In genomic region chr5:132907161-132907560, GRCh38 we compare ENCODE assay signal across 19 cellular contexts. TPM values are rescaled to one million over a fixed set of nuclear protein-coding genes. Genes with fewer than 3 reads are reported as not detected.
DNase-seq lines count a peak whose midpoint lies in the region; ATAC-seq, FAIRE-seq and TF ChIP-seq lines count a peak whose summit lies in the region.
"Had no signal": no experiment of that assay in that cellular context is flagged by ENCODE, and none has a peak within 500 bp of the region (broad histone marks: within the 10 kb centered on the region; RNA-seq: fewer than 3 reads in every experiment).

No MANE protein-coding gene starts in this region.

- dilution Hi-C loops in IMR-90 (cut with HindIII; ENCODE audit: low sequenced_read_pairs, unreplicated experiment), result no loop called here

- H3K4me3 Mint-ChIP-seq in GM23338, result no peak overlapping the region
- no peak overlapping the region for H3K4me3 Mint-ChIP-seq in activated naive CD8-positive, alpha-beta T cell treated with anti-CD3 and anti-CD28 coated beads, Interleukin-2, amount 50 U/mL, for 24 hours
- H3K4me3 Mint-ChIP-seq in neural progenitor cell, result no peak overlapping the region
- H3K4me3 Mint-ChIP-seq: CD14-positive monocyte, HFFc6 had no signal

- DNase-seq in GM23338 (ENCODE audit: low spot score) (no peak), IMR-90 (peak; percentile 37), bronchial epithelial cell (ENCODE audit: low read depth) (peak; percentile 28), mesendoderm (peak; percentile 13), dedifferentiated amniotic fluid mesenchymal stem cell (ENCODE audit: extremely low spot score) (no peak), islet precursor cell (no peak), neural progenitor cell (ENCODE audit: low spot score) (no peak)
- no peak for DNase-seq in activated naive CD8-positive, alpha-beta T cell treated with anti-CD3 and anti-CD28 coated beads, Interleukin-2, amount 50 U/mL, for 24 hours
- DNase-seq: ACHN; AML-193; HFFc6; Kasumi-1; NCI-H2029 treated with DMSO at 0.1 percent for 48 hours; NCI-H2171 treated with DMSO at 0.1 percent for 48 hours; NCI-H510A; NK-92 treated with Interleukin-12 subunit alpha and Interleukin-12 subunit beta, amount 100 ng/mL, for 24 hours; SHP77 treated with DMSO at 0.1 percent for 48 hours had no signal

- in situ Hi-C loops in IMR-90 (cut with MboI; ENCODE audit: low sequenced_read_pairs), result no loop called here

- no peak for TF ChIP-seq RAD21 in IMR-90 (IDR thresholded peaks at IDR 0.05; ENCODE audit: low read length)

- H4K20me1 ChIP-seq in GM23338 (replicated peaks; ENCODE audit: insufficient read depth) (0 out of 2 replicates have a peak, but pooled peaks cover 16% of the 10 kb centered on the region), IMR-90 (ENCODE audit: insufficient read depth, low read length) (peaks cover 54% of the 10 kb centered on the region), neural progenitor cell (ENCODE audit: low read depth) (peaks cover 59% of the 10 kb centered on the region)

- TF ChIP-seq CTCF in GM23338 (conservative IDR thresholded peaks at IDR 0.05; ENCODE audit: low read depth in 2 of 2) (no peak), IMR-90 (conservative IDR thresholded peaks at IDR 0.05; ENCODE audit: low read depth, low read length) (no peak), bronchial epithelial cell (IDR thresholded peaks at IDR 0.05; ENCODE audit: insufficient read depth, low read length, severe bottlenecking) (no peak), neural progenitor cell (IDR thresholded peaks at IDR 0.05) (no peak)

- H4K5ac ChIP-seq in IMR-90 (ENCODE audit: low read depth, low read length) (no peak overlapping the region), mesendoderm (ENCODE audit: low read length) (no peak overlapping the region)

- H2AFZ ChIP-seq in GM23338 (no peak overlapping the region), IMR-90 (replicated peaks; ENCODE audit: low read length, poor library complexity) (no peak overlapping the region), neural progenitor cell (replicated peaks) (no peak overlapping the region)

- peaks cover 2% of the 10 kb centered on the region; the same call in 1 of the 2 replicates for H3K9me1 ChIP-seq in IMR-90 (ENCODE audit: insufficient read depth, low read length)

- no peak for FAIRE-seq in bronchial epithelial cell (lab: Jason Lieb, UNC)

- no TSS peak for BruUV-seq in IMR-90 (replicated peaks; lab: Mats Ljungman, UMichigan)

- H3K4me1 ChIP-seq in GM23338 (ENCODE audit: insufficient read depth) (no peaks in the 10 kb centered on the region), IMR-90 (ENCODE audit: control insufficient read depth, insufficient read depth, low read length) (no peaks in the 10 kb centered on the region), mesendoderm (ENCODE audit: control insufficient read depth, low read depth, low read length) (no peaks in the 10 kb centered on the region), neural progenitor cell (no peaks in the 10 kb centered on the region)

- no peaks in the 10 kb centered on the region for H3K9me2 ChIP-seq in GM23338 (ENCODE audit: insufficient read depth)

- H3K79me1 ChIP-seq in IMR-90 (ENCODE audit: low read depth in 1 of 2, low read length in 2 of 2) (peaks cover 33 to 59% of the 10 kb centered on the region in 2 experiments), mesendoderm (ENCODE audit: low read length) (peaks cover 2% of the 10 kb centered on the region)

- H3K27me3 ChIP-seq in GM23338 (ENCODE audit: insufficient read depth), result no peaks in the 10 kb centered on the region
- H3K27me3 ChIP-seq in IMR-90 (ENCODE audit: control insufficient read depth, insufficient read depth, low read length), result no peaks in the 10 kb centered on the region
- no peaks in the 10 kb centered on the region for H3K27me3 ChIP-seq in bronchial epithelial cell (ENCODE audit: control insufficient read depth, insufficient read depth, low read length)
- no peaks in the 10 kb centered on the region for H3K27me3 ChIP-seq in mesendoderm (ENCODE audit: insufficient read depth, low read length, poor library complexity)
- H3K27me3 ChIP-seq in neural progenitor cell, result no peaks in the 10 kb centered on the region

- H3K27ac Mint-ChIP-seq in GM23338 (0 out of 2 replicates have a peak overlapping the region, but pooled peaks have one; percentile 11), neural progenitor cell (no peak overlapping the region)
- no peak overlapping the region for H3K27ac Mint-ChIP-seq in activated naive CD8-positive, alpha-beta T cell treated with anti-CD3 and anti-CD28 coated beads, Interleukin-2, amount 50 U/mL, for 24 hours
- H3K27ac Mint-ChIP-seq: HFFc6 had no signal

- 100% methylated on average over 1 of the region's 2 CpGs; no CpG with 5 or more reads in 1 of the 2 experiments for WGBS in IMR-90 (ENCODE audit: extremely low coverage in 2 of 2, insufficient read length in 1 of 2), 2 experiments
- no CpG with 5 or more reads among the region's 2 CpGs for WGBS in mesendoderm (ENCODE audit: extremely low coverage, insufficient coverage, low lambda C conversion rate)

- H3K18ac ChIP-seq in IMR-90 (ENCODE audit: low read depth, low read length) (no peak overlapping the region), mesendoderm (ENCODE audit: low read length) (no peak overlapping the region)

- H3K4ac ChIP-seq in IMR-90 (ENCODE audit: low read depth, low read length), result no peak overlapping the region
- no peak overlapping the region for H3K4ac ChIP-seq in mesendoderm (ENCODE audit: low read depth, low read length)

- H3K9me3 Mint-ChIP-seq in GM23338 (no peaks in the 10 kb centered on the region), neural progenitor cell (no peaks in the 10 kb centered on the region)
- no peaks in the 10 kb centered on the region for H3K9me3 Mint-ChIP-seq in activated naive CD8-positive, alpha-beta T cell treated with anti-CD3 and anti-CD28 coated beads, Interleukin-2, amount 50 U/mL, for 24 hours
- H3K9me3 Mint-ChIP-seq: CD14-positive monocyte, HFFc6 had no signal

- no peaks in the 10 kb centered on the region for H3F3A ChIP-seq in GM23338 (replicated peaks; ENCODE audit: low read depth)
- H3F3A ChIP-seq in neural progenitor cell (ENCODE audit: low read depth), result no peaks in the 10 kb centered on the region

- POLR2A ChIA-PET in IMR-90 (lab: Charles Lee; ENCODE audit: unreplicated experiment), result no interaction called here

- H3K79me2 ChIP-seq in GM23338 (replicated peaks; ENCODE audit: insufficient read depth), result peaks cover 20% of the 10 kb centered on the region; the same call in 1 of the 2 replicates
- no peaks in the 10 kb centered on the region for H3K79me2 ChIP-seq in mesendoderm (ENCODE audit: control insufficient read depth, insufficient read depth, low read length)
- H3K79me2 ChIP-seq in neural progenitor cell (ENCODE audit: low read depth), result peaks cover 40% of the 10 kb centered on the region

- H3K9ac ChIP-seq in IMR-90 (ENCODE audit: low read depth, low read length), result no peak overlapping the region
- no peak overlapping the region for H3K9ac ChIP-seq in mesendoderm (ENCODE audit: low read length)
- H3K9ac ChIP-seq in neural progenitor cell, result no peak overlapping the region

- H3K4me3 ChIP-seq in GM23338, result no peak overlapping the region
- no peak overlapping the region for H3K4me3 ChIP-seq in IMR-90 (ENCODE audit: insufficient read depth, low read depth, low read length)
- H3K4me3 ChIP-seq in bronchial epithelial cell (ENCODE audit: low read depth, low read length), result no peak overlapping the region
- no peak overlapping the region for H3K4me3 ChIP-seq in mesendoderm (ENCODE audit: low read length)
- no peak overlapping the region for H3K4me3 ChIP-seq in neural progenitor cell

- H3K4me1 Mint-ChIP-seq in GM23338, result peaks cover 8% of the 10 kb centered on the region; the same call in 2 of the 3 replicates
- peaks cover 2% of the 10 kb centered on the region for H3K4me1 Mint-ChIP-seq in activated naive CD8-positive, alpha-beta T cell treated with anti-CD3 and anti-CD28 coated beads, Interleukin-2, amount 50 U/mL, for 24 hours
- H3K4me1 Mint-ChIP-seq in neural progenitor cell, result no peaks in the 10 kb centered on the region

- H3K36me3 Mint-ChIP-seq in GM23338 (ENCODE audit: low read depth) (peaks cover 7% of the 10 kb centered on the region; the same call in 2 of the 3 replicates), neural progenitor cell (peaks cover 15% of the 10 kb centered on the region)
- H3K36me3 Mint-ChIP-seq in activated naive CD8-positive, alpha-beta T cell treated with anti-CD3 and anti-CD28 coated beads, Interleukin-2, amount 50 U/mL, for 24 hours (ENCODE audit: low read depth), result peaks cover 14% of the 10 kb centered on the region

- ATAC-seq in GM23338 (no peak), IMR-90 (ENCODE audit: low read depth) (no peak)
- no peak for ATAC-seq in activated naive CD8-positive, alpha-beta T cell treated with anti-CD3 and anti-CD28 coated beads, Interleukin-2, amount 50 U/mL, for 24 hours
- ATAC-seq: SK-N-SH treated with all-trans-retinoic acid at 6 μM for 48 hours had no signal

- no peak overlapping the region for H2AK5ac ChIP-seq in IMR-90 (ENCODE audit: low read depth, low read length)
- H2AK5ac ChIP-seq in mesendoderm (ENCODE audit: low read length), result no peak overlapping the region

- H3K27ac ChIP-seq in GM23338 (ENCODE audit: low read depth) (no peak overlapping the region), IMR-90 (ENCODE audit: insufficient read depth, low read length) (no peak overlapping the region), mesendoderm (ENCODE audit: low read depth, low read length) (no peak overlapping the region), neural progenitor cell (no peak overlapping the region)

- no peak overlapping the region for H3K4me2 ChIP-seq in GM23338
- H3K4me2 ChIP-seq in IMR-90 (ENCODE audit: low read depth, low read length), result no peak overlapping the region
- no peak overlapping the region for H3K4me2 ChIP-seq in mesendoderm (ENCODE audit: low read length)
- no peak overlapping the region for H3K4me2 ChIP-seq in neural progenitor cell

- no peak overlapping the region for H2BK20ac ChIP-seq in IMR-90 (ENCODE audit: low read depth, low read length)

- H2AK9ac ChIP-seq in IMR-90 (replicated peaks; ENCODE audit: low read depth, low read length, poor library complexity), result no peak overlapping the region

- H2BK120ac ChIP-seq in IMR-90 (ENCODE audit: low read depth, low read length), result no peak overlapping the region
- H2BK120ac ChIP-seq in mesendoderm (ENCODE audit: low read depth, low read length), result no peak overlapping the region

- no peak overlapping the region for H3K56ac ChIP-seq in IMR-90 (ENCODE audit: extremely low read depth, insufficient read depth, low read length)
- no peak overlapping the region for H3K56ac ChIP-seq in mesendoderm (ENCODE audit: low read length)

- CTCF ChIA-PET in IMR-90 (lab: Yijun Ruan, JAX), result no interaction called here

- H3K27me3 Mint-ChIP-seq in GM23338 (ENCODE audit: insufficient read depth, low read depth, poor library complexity) (peaks cover 2% of the 10 kb centered on the region), neural progenitor cell (ENCODE audit: insufficient read depth, low read depth) (no peaks in the 10 kb centered on the region)
- H3K27me3 Mint-ChIP-seq in activated naive CD8-positive, alpha-beta T cell treated with anti-CD3 and anti-CD28 coated beads, Interleukin-2, amount 50 U/mL, for 24 hours, result no peaks in the 10 kb centered on the region

- H3K9me3 ChIP-seq in IMR-90 (ENCODE audit: control insufficient read depth, insufficient read depth, low read length) (no peaks in the 10 kb centered on the region), neural progenitor cell (ENCODE audit: low read depth) (no peaks in the 10 kb centered on the region)

- no peak overlapping the region for H4K91ac ChIP-seq in IMR-90 (ENCODE audit: insufficient read depth, low read depth, low read length)

- no peak overlapping the region for H3K23ac ChIP-seq in IMR-90 (ENCODE audit: low read depth, low read length)
- H3K23ac ChIP-seq in mesendoderm (ENCODE audit: low read length), result no peak overlapping the region

- no peak overlapping the region for H4K8ac ChIP-seq in IMR-90 (ENCODE audit: low read depth in 2 of 2, low read length in 2 of 2)
- H4K8ac ChIP-seq in mesendoderm (ENCODE audit: low read depth, low read length), result no peak overlapping the region

- intact Hi-C loops in IMR-90 (cut with micrococcal nuclease), result no loop called here

- no peak for TF ChIP-seq POLR2A in IMR-90 (IDR thresholded peaks at IDR 0.05; ENCODE audit: low read depth, low read length)

- H2BK15ac ChIP-seq in IMR-90 (ENCODE audit: low read depth, low read length) (no peak overlapping the region), mesendoderm (replicated peaks; ENCODE audit: low read depth) (no peak overlapping the region)

- H3K36me3 ChIP-seq in GM23338 (ENCODE audit: insufficient read depth) (no peaks in the 10 kb centered on the region), IMR-90 (ENCODE audit: control insufficient read depth, insufficient read depth, low read length) (peaks cover 13% of the 10 kb centered on the region), bronchial epithelial cell (ENCODE audit: control insufficient read depth, insufficient read depth, low read length) (peaks cover under 1% of the 10 kb centered on the region), mesendoderm (ENCODE audit: control insufficient read depth, insufficient read depth, low read length) (no peaks in the 10 kb centered on the region), neural progenitor cell (no peaks in the 10 kb centered on the region)

- H2BK5ac ChIP-seq in IMR-90 (ENCODE audit: low read depth, low read length, poor library complexity, severe bottlenecking) (no peak overlapping the region), mesendoderm (ENCODE audit: low read length) (no peak overlapping the region)

- H3K14ac ChIP-seq in IMR-90 (replicated peaks; ENCODE audit: low read depth, low read length), result no peak overlapping the region

RNA-seq across cellular contexts. Expression of gene LEAP2, which starts 33.7 kb away (rescaled TPM):
- total RNA-seq in GM23338 (2014; rRNA removed; shearing (Covaris generic)), result 0.54 and 1.8 TPM in 2 replicates
- 1.5 and 1.6 TPM in 2 replicates for polyA plus RNA-seq in GM23338 (2016; fragmentation: Nextera tagmentation; extraction: Ambion mirVana)
- under 0.01 TPM in 2 replicates for total RNA-seq in IMR-90 (2012; rRNA removed)
- polyA plus RNA-seq in IMR-90 (2012; rRNA removed), result 0.23 and 0.36 TPM in 2 replicates
- 0.04 and 0.10 TPM in 2 replicates for polyA plus RNA-seq in IMR-90 (2012; cell fraction: cytosol; rRNA removed)
- polyA plus RNA-seq in IMR-90 (2012; cell fraction: nucleus; rRNA removed; ENCODE audit: low replicate concordance), result 0.55 and 3.5 TPM in 2 replicates
- 0.13 and 0.53 TPM in 2 replicates for total RNA-seq in bronchial epithelial cell
- polyA plus RNA-seq in mesendoderm (2013, experiment 1 of 2), result 1.1 TPM
- 0.85 TPM for polyA plus RNA-seq in mesendoderm (2013, experiment 2 of 2)
- total RNA-seq in neural progenitor cell (ENCODE audit: low replicate concordance), result 3.5 and 3.6 TPM in 2 replicates

RNA-seq across cellular contexts. Expression of gene UQCRQ, which starts 40.7 kb away (rescaled TPM):
- 104 and 115 TPM in 2 replicates for total RNA-seq in GM23338 (2014; rRNA removed; shearing (Covaris generic))
- 1,308 and 1,495 TPM in 2 replicates for polyA plus RNA-seq in GM23338 (2016; fragmentation: Nextera tagmentation; extraction: Ambion mirVana)
- total RNA-seq in IMR-90 (2012; rRNA removed), result 69.7 and 73.7 TPM in 2 replicates
- polyA plus RNA-seq in IMR-90 (2012; rRNA removed), result 292 and 406 TPM in 2 replicates
- polyA plus RNA-seq in IMR-90 (2012; cell fraction: cytosol; rRNA removed), result 213 and 412 TPM in 2 replicates
- polyA plus RNA-seq in IMR-90 (2012; cell fraction: nucleus; rRNA removed; ENCODE audit: low replicate concordance), result 72.8 and 108 TPM in 2 replicates
- 78.2 and 127 TPM in 2 replicates for total RNA-seq in bronchial epithelial cell
- 559 TPM for polyA plus RNA-seq in mesendoderm (2013, experiment 1 of 2)
- 561 TPM for polyA plus RNA-seq in mesendoderm (2013, experiment 2 of 2)
- 45.0 and 63.1 TPM in 2 replicates for total RNA-seq in neural progenitor cell (ENCODE audit: low replicate concordance)

RNA-seq across cellular contexts. Expression of gene GDF9, which starts 40.9 kb away (rescaled TPM):
- 0.14 and 0.66 TPM in 2 replicates for total RNA-seq in GM23338 (2014; rRNA removed; shearing (Covaris generic))
- polyA plus RNA-seq in GM23338 (2016; fragmentation: Nextera tagmentation; extraction: Ambion mirVana) (0.11 and 0.37 TPM in 2 replicates), IMR-90 (2012; rRNA removed) (0.16 and 0.21 TPM in 2 replicates)
- total RNA-seq in IMR-90 (2012; rRNA removed) (0.18 and 0.28 TPM in 2 replicates), bronchial epithelial cell (under 0.01 and 0.26 TPM in 2 replicates), neural progenitor cell (ENCODE audit: low replicate concordance) (0.46 and 0.82 TPM in 2 replicates)
- 0.01 and 0.02 TPM in 2 replicates for polyA plus RNA-seq in IMR-90 (2012; cell fraction: cytosol; rRNA removed)
- 0.14 and 0.57 TPM in 2 replicates for polyA plus RNA-seq in IMR-90 (2012; cell fraction: nucleus; rRNA removed; ENCODE audit: low replicate concordance)
- 0.14 TPM for polyA plus RNA-seq in mesendoderm (2013, experiment 1 of 2)
- 0.10 TPM for polyA plus RNA-seq in mesendoderm (2013, experiment 2 of 2)
- polyA plus RNA-seq: CD14-positive monocyte had no signal

RNA-seq across cellular contexts. Expression of gene AFF4, which starts 56.3 kb away (rescaled TPM):
- total RNA-seq in GM23338 (2014; rRNA removed; shearing (Covaris generic)), result 46.3 and 50.9 TPM in 2 replicates
- polyA plus RNA-seq in GM23338 (2016; fragmentation: Nextera tagmentation; extraction: Ambion mirVana) (25.2 and 31.3 TPM in 2 replicates), IMR-90 (2012; rRNA removed) (26.0 and 27.3 TPM in 2 replicates)
- total RNA-seq in IMR-90 (2012; rRNA removed) (57.2 and 67.2 TPM in 2 replicates), bronchial epithelial cell (25.8 and 39.0 TPM in 2 replicates), neural progenitor cell (ENCODE audit: low replicate concordance) (48.7 and 63.6 TPM in 2 replicates)
- 6.3 and 6.9 TPM in 2 replicates for polyA plus RNA-seq in IMR-90 (2012; cell fraction: cytosol; rRNA removed)
- 9.9 and 46.4 TPM in 2 replicates for polyA plus RNA-seq in IMR-90 (2012; cell fraction: nucleus; rRNA removed; ENCODE audit: low replicate concordance)
- polyA plus RNA-seq in mesendoderm (2013, experiment 1 of 2), result 41.6 TPM
- 40.5 TPM for polyA plus RNA-seq in mesendoderm (2013, experiment 2 of 2)

Comparison
In these comparisons a context has a peak if more than half of its experiments do, and no peak if none do; other contexts are left out.
1. DNase-seq: peak in IMR-90 (single experiment), bronchial epithelial cell (single experiment) and mesendoderm (single experiment); none in GM23338 (single experiment), dedifferentiated amniotic fluid mesenchymal stem cell (single experiment), islet precursor cell (single experiment), activated naive CD8-positive, alpha-beta T cell treated with anti-CD3 and anti-CD28 coated beads, Interleukin-2, amount 50 U/mL, for 24 hours (single experiment) and neural progenitor cell (single experiment).